Comparison of ENCODE assay signal across 8 cellular contexts in genomic region chr20:833450-834150, GRCh38. TPM values are rescaled to one million over a fixed set of nuclear protein-coding genes. Genes with fewer than 3 reads are reported as not detected.
DNase-seq lines count a peak whose midpoint lies in the region; ATAC-seq and TF ChIP-seq lines count a peak whose summit lies in the region.

TSS of gene FAM110A (plus strand) at chr20:833715. CDS start at chr20:844805, 11,090 bp downstream.

- under 1% methylated on average over 46 of the region's 64 CpGs for WGBS in hepatocyte (ENCODE audit: low lambda C conversion rate, missing lambda C conversion rate)

- peak within 1 kb of the TSS; percentile 56 for H3K27ac ChIP-seq in 22Rv1
- peak within 1 kb of the TSS; percentile 42 for H3K27ac ChIP-seq in hepatocyte

- in situ Hi-C loops in astrocyte of the cerebellum (cut with HindIII; ENCODE audit: low sequenced_read_pairs) = no loop called here

- peak within 1 kb of the TSS; percentile 88 for H3K4me3 ChIP-seq in astrocyte of the cerebellum (ENCODE audit: low read depth, low read length)
- peak within 1 kb of the TSS; percentile 68 for H3K4me3 ChIP-seq in hepatocyte

- peak; percentile 95 to 96 for DNase-seq in NCI-H2081 (lab: John Stamatoyannopoulos, UW)
- DNase-seq in T1000 (lab: John Stamatoyannopoulos, UW) = peak; percentile 45
- peak; percentile 75 for DNase-seq in astrocyte of the cerebellum (ENCODE audit: low read depth)
- peak; percentile 97 for DNase-seq in hepatocyte (ENCODE audit: low spot score)
- DNase-seq in renal cortical epithelial cell (ENCODE audit: low read depth) = peak; percentile 75

- H3K36me3 ChIP-seq in hepatocyte (replicated peaks; ENCODE audit: insufficient read depth, low read depth) = no peaks in the 10 kb centered on the region

- H3K4me2 ChIP-seq in hepatocyte = peak within 1 kb of the TSS; percentile 73

- no peaks in the 10 kb centered on the region for H4K20me1 ChIP-seq in hepatocyte (ENCODE audit: insufficient read depth, poor library complexity, severe bottlenecking)

- peaks cover 12% of the 10 kb centered on the region for H3K4me1 ChIP-seq in hepatocyte (ENCODE audit: insufficient read depth)

- peaks cover 3% of the 10 kb centered on the region for H3K79me2 ChIP-seq in hepatocyte

- ATAC-seq in GM18517 (IDR thresholded peaks at IDR 0.05; ENCODE audit: unreplicated experiment) = peak; percentile 92
- peak; percentile 93 for ATAC-seq in HG03039 (IDR thresholded peaks at IDR 0.05; ENCODE audit: unreplicated experiment)

- no peaks in the 10 kb centered on the region for H3K9me3 ChIP-seq in hepatocyte (ENCODE audit: low read depth)

- TF ChIP-seq CTCF in 22Rv1 (IDR thresholded peaks at IDR 0.05) = no peak; the same call in 1 of the 2 replicates
- no peak for TF ChIP-seq CTCF in astrocyte of the cerebellum (IDR thresholded peaks at IDR 0.05; ENCODE audit: low read depth, low read length, missing control alignments)
- no peak for TF ChIP-seq CTCF in hepatocyte (IDR thresholded peaks at IDR 0.05; ENCODE audit: poor library complexity)

- H2AFZ ChIP-seq in hepatocyte = peak within 1 kb of the TSS; percentile 91

- no peaks in the 10 kb centered on the region for H3K9me2 ChIP-seq in hepatocyte (replicated peaks; ENCODE audit: insufficient read depth)

- no peaks in the 10 kb centered on the region for H3K27me3 ChIP-seq in hepatocyte

RNA-seq across cellular contexts. Expression of gene FAM110A, which starts in this region (rescaled TPM):
- 4.4 and 4.6 TPM in 2 replicates for total RNA-seq in hepatocyte
- polyA plus RNA-seq in hepatocyte = 6.1 and 8.9 TPM in 2 replicates
- total RNA-seq in renal cortical epithelial cell = 3.2 and 3.6 TPM in 2 replicates

Comparison
In these comparisons a context has a peak if more than half of its experiments do, and no peak if none do; other contexts are left out.
1. Peak in every context shown above with its lines: DNase-seq, ATAC-seq, H3K4me3 ChIP-seq and H3K27ac ChIP-seq.
2. DNase-seq: peak in every context shown above with its lines; median percentile 97 in hepatocyte; 96 in NCI-H2081; 75 in astrocyte of the cerebellum; 75 in renal cortical epithelial cell; 45 in T1000.